12 cellular contexts compared by ENCODE assay signal in genomic region chr15:58608129-58608590, GRCh38.
DNase-seq lines count a peak whose midpoint lies in the region; ATAC-seq and TF ChIP-seq lines count a peak whose summit lies in the region.
"Had no signal": no experiment of that assay in that cellular context is flagged by ENCODE, and none has a peak within 500 bp of the region (broad histone marks: within the 10 kb centered on the region; RNA-seq: fewer than 3 reads in every experiment).

No MANE protein-coding gene starts in this region.

- H4K91ac ChIP-seq in IMR-90 (ENCODE audit: insufficient read depth, low read depth, low read length): peak overlapping the region; percentile 82

- no peak overlapping the region for H2AFZ ChIP-seq in IMR-90 (replicated peaks; ENCODE audit: low read length, poor library complexity)

- no peak overlapping the region for H3K9ac ChIP-seq in BLaER1 treated with 17β-estradiol and CSF1 and Interleukin-3, amounts not matched to agents 10 nM and 100 nM
- peak overlapping the region; percentile 62; the same call in 1 of the 2 replicates for H3K9ac ChIP-seq in IMR-90 (ENCODE audit: low read depth, low read length)

- peaks cover 0 to 44% (median 29%) of the 10 kb centered on the region in 11 experiments; a peak in 16 of 22 replicates for H3K9me3 ChIP-seq in BLaER1 treated with 17β-estradiol and CSF1 and Interleukin-3, amounts not matched to agents 10 nM and 100 nM (replicated peaks in 1 of 11)
- no peaks in the 10 kb centered on the region for H3K9me3 ChIP-seq in IMR-90 (ENCODE audit: control insufficient read depth, insufficient read depth, low read length)

- H3K4me1 Mint-ChIP-seq in natural killer cell treated with Interleukin-12 subunit alpha and Interleukin-12 subunit beta and Interleukin-15 and Interleukin-18, amount 100 ng/mL, for 72 hours (ENCODE audit: low read depth in 2 of 2): peaks cover 41 to 46% of the 10 kb centered on the region in 2 donors

- peaks cover 33% of the 10 kb centered on the region for H3K36me3 Mint-ChIP-seq in natural killer cell treated with Interleukin-12 subunit alpha and Interleukin-12 subunit beta and Interleukin-15 and Interleukin-18, amount 100 ng/mL, for 72 hours

- no peaks in the 10 kb centered on the region for H3K27me3 Mint-ChIP-seq in natural killer cell treated with Interleukin-12 subunit alpha and Interleukin-12 subunit beta and Interleukin-15 and Interleukin-18, amount 100 ng/mL, for 72 hours

- H3K4me3 ChIP-seq in BLaER1 treated with 17β-estradiol and CSF1 and Interleukin-3, amounts not matched to agents 10 nM and 100 nM: no peak overlapping the region
- H3K4me3 ChIP-seq in IMR-90 (ENCODE audit: insufficient read depth, low read depth, low read length) (peak overlapping the region; percentile 28; the same call in 1 of the 2 replicates), H7 (ENCODE audit: insufficient read depth, low read depth, low read length) (no peak overlapping the region)

- H3K18ac ChIP-seq in IMR-90 (ENCODE audit: low read depth, low read length): peak overlapping the region; percentile 99; the same call in 1 of the 2 replicates

- peaks cover 4 to 55% (median 18%) of the 10 kb centered on the region in 10 experiments; a peak in 17 of 20 replicates for H3K4me1 ChIP-seq in BLaER1 treated with 17β-estradiol and CSF1 and Interleukin-3, amounts not matched to agents 10 nM and 100 nM
- peaks cover 13% of the 10 kb centered on the region for H3K4me1 ChIP-seq in IMR-90 (ENCODE audit: control insufficient read depth, insufficient read depth, low read length)

- H4K5ac ChIP-seq in IMR-90 (ENCODE audit: low read depth, low read length): peak overlapping the region; percentile 73; the same call in 1 of the 2 replicates

- POLR2A ChIA-PET in IMR-90 (lab: Charles Lee; ENCODE audit: unreplicated experiment): no interaction called here

- H3K27me3 ChIP-seq in BLaER1 treated with 17β-estradiol and CSF1 and Interleukin-3, amounts not matched to agents 10 nM and 100 nM: no peaks in the 10 kb centered on the region
- H3K27me3 ChIP-seq in IMR-90 (ENCODE audit: control insufficient read depth, insufficient read depth, low read length) (no peaks in the 10 kb centered on the region), H7 (ENCODE audit: control insufficient read depth, insufficient read depth, low read length) (no peaks in the 10 kb centered on the region)

- no peak for TF ChIP-seq CTCF in IMR-90 (conservative IDR thresholded peaks at IDR 0.05; ENCODE audit: low read depth, low read length)

- peak overlapping the region; percentile 73 for H3K56ac ChIP-seq in IMR-90 (ENCODE audit: extremely low read depth, insufficient read depth, low read length)

- H2BK15ac ChIP-seq in IMR-90 (ENCODE audit: low read depth, low read length): peak overlapping the region; percentile 55; the same call in 2 of the 3 replicates

- intact Hi-C loops in IMR-90 (cut with micrococcal nuclease): no loop called here

- no peak for TF ChIP-seq RAD21 in IMR-90 (IDR thresholded peaks at IDR 0.05; ENCODE audit: low read length)

- peaks cover 0 to 37% (median 8%) of the 10 kb centered on the region in 11 experiments; a peak in 9 of 22 replicates for H4K20me1 ChIP-seq in BLaER1 treated with 17β-estradiol and CSF1 and Interleukin-3, amounts not matched to agents 10 nM and 100 nM
- peaks cover 9% of the 10 kb centered on the region; the same call in 1 of the 2 replicates for H4K20me1 ChIP-seq in IMR-90 (ENCODE audit: insufficient read depth, low read length)

- peak; percentile 79 for ATAC-seq in IMR-90 (ENCODE audit: low read depth)
- ATAC-seq in natural killer cell treated with Interleukin-12 subunit alpha and Interleukin-12 subunit beta and Interleukin-15 and Interleukin-18, amount 100 ng/mL, for 72 hours: peak; percentile 44 to 60

- DNase-seq in IMR-90: peak; percentile 90
- peak; percentile 97 for DNase-seq in amniotic epithelial cell (ENCODE audit: low read depth)
- no peak for DNase-seq in natural killer cell treated with Interleukin-12 subunit alpha and Interleukin-12 subunit beta and Interleukin-15 and Interleukin-18, amount 100 ng/mL, for 72 hours (ENCODE audit: low spot score)
- DNase-seq in NK-92 (lab: John Stamatoyannopoulos, UW; ENCODE audit: unreplicated experiment): no peak
- DNase-seq in H7: no peak
- DNase-seq in HK-2 (ENCODE audit: unreplicated experiment): no peak
- no peak for DNase-seq in SW 1271 (lab: John Stamatoyannopoulos, UW)
- DNase-seq: NCI-H1048, NCI-H510A, retina had no signal

- H3K4me3 Mint-ChIP-seq in natural killer cell treated with Interleukin-12 subunit alpha and Interleukin-12 subunit beta and Interleukin-15 and Interleukin-18, amount 100 ng/mL, for 72 hours: peak overlapping the region; percentile 66

- H3K4me2 ChIP-seq in BLaER1 treated with 17β-estradiol and CSF1 and Interleukin-3, amounts not matched to agents 10 nM and 100 nM: peak overlapping the region in 10 of 11 experiments; percentile 2 to 63 (median 16); a peak in 14 of 22 replicates
- peak overlapping the region; percentile 97 for H3K4me2 ChIP-seq in IMR-90 (ENCODE audit: low read depth, low read length)

- peak overlapping the region; percentile 54 to 84 for H3K27ac Mint-ChIP-seq in natural killer cell treated with Interleukin-12 subunit alpha and Interleukin-12 subunit beta and Interleukin-15 and Interleukin-18, amount 100 ng/mL, for 72 hours

- H2BK20ac ChIP-seq in IMR-90 (ENCODE audit: low read depth, low read length): peak overlapping the region; percentile 87

- in situ Hi-C loops in IMR-90 (cut with MboI; ENCODE audit: low sequenced_read_pairs): no loop called here

- peak overlapping the region; percentile 71 for H3K4ac ChIP-seq in IMR-90 (ENCODE audit: low read depth, low read length)

- H3K9me3 Mint-ChIP-seq in natural killer cell treated with Interleukin-12 subunit alpha and Interleukin-12 subunit beta and Interleukin-15 and Interleukin-18, amount 100 ng/mL, for 72 hours: no peaks in the 10 kb centered on the region

- H3K23ac ChIP-seq in IMR-90 (ENCODE audit: low read depth, low read length): peak overlapping the region; percentile 81; the same call in 1 of the 2 replicates

- H2AK9ac ChIP-seq in IMR-90 (replicated peaks; ENCODE audit: low read depth, low read length, poor library complexity): no peak overlapping the region

- H3K79me1 ChIP-seq in IMR-90 (ENCODE audit: low read depth in 1 of 2, low read length in 2 of 2): peaks cover 23 to 57% of the 10 kb centered on the region in 2 experiments

- peak overlapping the region; percentile 92 for H2BK120ac ChIP-seq in IMR-90 (ENCODE audit: low read depth, low read length)

- H3K14ac ChIP-seq in IMR-90 (replicated peaks; ENCODE audit: low read depth, low read length): peak overlapping the region; percentile 80

- WGBS in IMR-90 (ENCODE audit: extremely low coverage in 2 of 2, insufficient read length in 1 of 2), 2 experiments: no CpG with 5 or more reads among the region's 5 CpGs

- H4K8ac ChIP-seq in IMR-90 (ENCODE audit: low read depth in 2 of 2, low read length in 2 of 2): peak overlapping the region; percentile 10 to 62; a peak in 2 of 4 replicates

- no TSS peak for BruUV-seq in IMR-90 (replicated peaks; lab: Mats Ljungman, UMichigan)

- CTCF ChIA-PET in IMR-90 (lab: Yijun Ruan, JAX): no interaction called here

- H2AK5ac ChIP-seq in IMR-90 (ENCODE audit: low read depth, low read length): peak overlapping the region; percentile 30; the same call in 1 of the 2 replicates

- H2BK5ac ChIP-seq in IMR-90 (ENCODE audit: low read depth, low read length, poor library complexity, severe bottlenecking): peak overlapping the region; percentile 82

- TF ChIP-seq POLR2A in IMR-90 (IDR thresholded peaks at IDR 0.05; ENCODE audit: low read depth, low read length): no peak

- dilution Hi-C loops in IMR-90 (cut with HindIII; ENCODE audit: low sequenced_read_pairs, unreplicated experiment): no loop called here

- peak overlapping the region in 4 of 11 experiments; percentile 10 to 44 (median 22); a peak in 5 of 22 replicates for H3K27ac ChIP-seq in BLaER1 treated with 17β-estradiol and CSF1 and Interleukin-3, amounts not matched to agents 10 nM and 100 nM
- H3K27ac ChIP-seq in IMR-90 (ENCODE audit: insufficient read depth, low read length): peak overlapping the region; percentile 72
- H3K27ac ChIP-seq: HL-60 had no signal

- H3K9me1 ChIP-seq in IMR-90 (ENCODE audit: insufficient read depth, low read length): peaks cover 10% of the 10 kb centered on the region

- H3K36me3 ChIP-seq in BLaER1 treated with 17β-estradiol and CSF1 and Interleukin-3, amounts not matched to agents 10 nM and 100 nM: peaks cover 94 to 100% (median 97%) of the 10 kb centered on the region in 11 experiments
- H3K36me3 ChIP-seq in IMR-90 (ENCODE audit: control insufficient read depth, insufficient read depth, low read length): peaks cover 8% of the 10 kb centered on the region
- H3K36me3 ChIP-seq in H7 (replicated peaks; ENCODE audit: control insufficient read depth, insufficient read depth, low read length): peaks cover 1% of the 10 kb centered on the region; the same call in 1 of the 2 replicates

TF ChIP-seq in IMR-90, 13 proteins besides CTCF, POLR2A, EP300 and RAD21 (continues in another document):
- TF ChIP-seq SMC3 (IDR thresholded peaks at IDR 0.05; ENCODE audit: low read depth, low read length): no peak
- no peak for TF ChIP-seq NFE2L2 (IDR thresholded peaks at IDR 0.05; ENCODE audit: low read depth, low read length)
- TF ChIP-seq USF2 (IDR thresholded peaks at IDR 0.05; ENCODE audit: low read depth, low read length): no peak
- no peak for TF ChIP-seq ELK1 (IDR thresholded peaks at IDR 0.05; ENCODE audit: borderline replicate concordance, low read depth, low read length)
- TF ChIP-seq CHD1 (IDR thresholded peaks at IDR 0.05; ENCODE audit: low read depth, low read length): no peak
- TF ChIP-seq BHLHE40 (IDR thresholded peaks at IDR 0.05; ENCODE audit: low read depth, low read length): peak; percentile 37; the same call in 1 of the 2 replicates
- TF ChIP-seq RCOR1 (IDR thresholded peaks at IDR 0.05; ENCODE audit: insufficient replicate concordance, low read length): peak; percentile 68

Comparison
In these comparisons a context has a peak if more than half of its experiments do, and no peak if none do; other contexts are left out.
1. DNase-seq: peak in IMR-90 (single experiment) and amniotic epithelial cell (single experiment); none in natural killer cell treated with Interleukin-12 subunit alpha and Interleukin-12 subunit beta and Interleukin-15 and Interleukin-18, amount 100 ng/mL, for 72 hours (single experiment), NK-92 (single experiment), H7 (single experiment), HK-2 (single experiment) and SW 1271 (0 of 2).